In genomic region chr19:37370386-37370879, GRCh38 we compare ENCODE assay signal across 8 cellular contexts. TPM values are rescaled to one million over a fixed set of nuclear protein-coding genes. Genes with fewer than 3 reads are reported as not detected.
A peak's percentile ranks its signal among the peaks of the same experiment; 100 is the strongest.
DNase-seq lines count a peak whose midpoint lies in the region; ATAC-seq and TF ChIP-seq lines count a peak whose summit lies in the region.
"Not testable (repeated sequence)": the region's sequence is repeated elsewhere in the genome, so short reads cannot be mapped to it uniquely, and the experiment has no call there.

No MANE protein-coding gene starts in this region.

- not testable (repeated sequence) for DNase-seq in CD14-positive monocyte (ENCODE audit: low spot score); activated naive CD4-positive, alpha-beta T cell treated with anti-CD3 and anti-CD28 coated beads for 36 hours; mesenchymal stem cell
- peak; percentile 73 for DNase-seq in NCI-H748 (lab: John Stamatoyannopoulos, UW; ENCODE audit: unreplicated experiment)
- DNase-seq in spleen, result peak; percentile 71

- H3K9me3 Mint-ChIP-seq in CD14-positive monocyte, result peaks cover 12 to 62% (median 42%) of the 10 kb centered on the region in 7 donors
- H3K9me3 Mint-ChIP-seq in activated naive CD4-positive, alpha-beta T cell treated with anti-CD3 and anti-CD28 coated beads for 36 hours, result peaks cover 12% of the 10 kb centered on the region

- peak overlapping the region; percentile 42 to 57 for H3K4ac ChIP-seq in mesenchymal stem cell (ENCODE audit: low read depth in 1 of 2, low read length in 2 of 2)

- CTCF ChIA-PET in activated naive CD4-positive, alpha-beta T cell treated with anti-CD3 and anti-CD28 coated beads for 36 hours (lab: Charles Lee), result not testable (repeated sequence)

- H2AK5ac ChIP-seq in mesenchymal stem cell (ENCODE audit: low read length, severe bottlenecking), result peak overlapping the region; percentile 49

- H3K79me1 ChIP-seq in mesenchymal stem cell (replicated peaks; ENCODE audit: low read length, poor library complexity, severe bottlenecking), result peaks cover 23% of the 10 kb centered on the region

- intact Hi-C loops in CD14-positive monocyte (cut with micrococcal nuclease), result loop anchor here (2.0 to 10.0 kb wide), 6 partner anchors 38 to 407 kb away; partner anchors contain the start of genes ZNF383 (in 2 of the 2), ZNF569 (in 2 of the 2), ZNF585B (in 2 of the 2) and ZNF570 (in 1 of the 2)
- intact Hi-C loops in activated naive CD4-positive, alpha-beta T cell treated with anti-CD3 and anti-CD28 coated beads for 36 hours (cut with micrococcal nuclease), result loop anchor here (2.0 kb wide), 4 partner anchors 36 to 398 kb away; partner anchors contain the start of genes ZNF383 and ZNF585B
- intact Hi-C loops in spleen (cut with DNase I; ENCODE audit: low total_unique reads), result not testable (repeated sequence)

- not testable (repeated sequence) for H3K36me3 Mint-ChIP-seq in CD14-positive monocyte
- peaks cover 13% of the 10 kb centered on the region for H3K36me3 Mint-ChIP-seq in activated naive CD4-positive, alpha-beta T cell treated with anti-CD3 and anti-CD28 coated beads for 36 hours (ENCODE audit: low read depth)

- H3K27ac ChIP-seq in esophagus (ENCODE audit: low read depth in 2 of 2, low read length in 1 of 2) (peak overlapping the region; percentile 89 to 94), mesenchymal stem cell (ENCODE audit: low read length, poor library complexity, severe bottlenecking) (peak overlapping the region; percentile 26), spleen (peak overlapping the region; percentile 83 to 97 (median 91))

- peak overlapping the region; percentile 65 for H2AFZ ChIP-seq in mesenchymal stem cell (ENCODE audit: low read depth, low read length)

- H2BK120ac ChIP-seq in mesenchymal stem cell (ENCODE audit: low read depth, low read length), result peak overlapping the region; percentile 19

- H2BK5ac ChIP-seq in mesenchymal stem cell (ENCODE audit: low read depth, low read length, poor library complexity, severe bottlenecking), result not testable (repeated sequence)

- H2BK12ac ChIP-seq in mesenchymal stem cell (ENCODE audit: low read length in 2 of 2), result not testable (repeated sequence)

- not testable (repeated sequence) for H3K9me3 ChIP-seq in esophagus (ENCODE audit: control insufficient read depth in 2 of 2, insufficient read depth in 1 of 2, low read depth in 1 of 2, low read length in 1 of 2)
- H3K9me3 ChIP-seq in mesenchymal stem cell (ENCODE audit: control insufficient read depth, low read length), result peaks cover 26% of the 10 kb centered on the region
- peaks cover 0 to 56% (median 40%) of the 10 kb centered on the region in 8 donors for H3K9me3 ChIP-seq in spleen

- not testable (repeated sequence) for TF ChIP-seq POLR2A in spleen (IDR thresholded peaks at IDR 0.05)

- H3K4me3 ChIP-seq in esophagus (ENCODE audit: low read depth in 1 of 2, low read length in 2 of 2) (peak overlapping the region; percentile 66 to 71), mesenchymal stem cell (ENCODE audit: insufficient read depth in 1 of 2, low read depth in 1 of 2, low read length in 2 of 2) (peak overlapping the region; percentile 73 to 83), spleen (peak overlapping the region; percentile 40 to 85 (median 60))

- not testable (repeated sequence) for H3K36me3 ChIP-seq in esophagus (ENCODE audit: control insufficient read depth in 2 of 2, insufficient read depth in 2 of 2, low read length in 1 of 2)
- H3K36me3 ChIP-seq in mesenchymal stem cell (ENCODE audit: control insufficient read depth in 1 of 2, insufficient read depth in 2 of 2, low read depth in 1 of 2, low read length in 2 of 2), result peaks cover 16% of the 10 kb centered on the region in 2 experiments
- peaks cover 0 to 21% (median 17%) of the 10 kb centered on the region in 6 donors for H3K36me3 ChIP-seq in spleen

- peak overlapping the region; percentile 34 to 69 for H3K18ac ChIP-seq in mesenchymal stem cell (ENCODE audit: low read depth in 1 of 2, low read length in 2 of 2)

- H3K4me2 ChIP-seq in mesenchymal stem cell (ENCODE audit: low read length, poor library complexity, severe bottlenecking), result peak overlapping the region; percentile 54

- H3K4me1 ChIP-seq in esophagus (ENCODE audit: control insufficient read depth in 2 of 2, insufficient read depth in 2 of 2, low read length in 1 of 2); mesenchymal stem cell (ENCODE audit: control insufficient read depth, insufficient read depth, low read depth, low read length): not testable (repeated sequence)
- H3K4me1 ChIP-seq in spleen, result peaks cover 7 to 22% (median 17%) of the 10 kb centered on the region in 6 donors

- H4K91ac ChIP-seq in mesenchymal stem cell (ENCODE audit: low read length), result peak overlapping the region; percentile 2

- H3K27ac Mint-ChIP-seq in CD14-positive monocyte, result peak overlapping the region; percentile 95 to 98 (median 96)
- H3K27ac Mint-ChIP-seq in activated naive CD4-positive, alpha-beta T cell treated with anti-CD3 and anti-CD28 coated beads for 36 hours, result peak overlapping the region; percentile 83

- H3K4me3 Mint-ChIP-seq in CD14-positive monocyte, result peak overlapping the region; percentile 99 to 100
- peak overlapping the region; percentile 83 for H3K4me3 Mint-ChIP-seq in activated naive CD4-positive, alpha-beta T cell treated with anti-CD3 and anti-CD28 coated beads for 36 hours

- H3K14ac ChIP-seq in mesenchymal stem cell (ENCODE audit: low read length in 2 of 2), result not testable (repeated sequence)

- H3K27me3 ChIP-seq in esophagus (ENCODE audit: control insufficient read depth in 1 of 2, insufficient read depth in 2 of 2, low read length in 2 of 2); mesenchymal stem cell (ENCODE audit: control insufficient read depth in 1 of 2, insufficient read depth in 1 of 2, low read length in 2 of 2); spleen (replicated peaks in 1 of 7): not testable (repeated sequence)

- 7 to 11% methylated on average over 17 to 18 of the region's 18 CpGs for WGBS in esophagus, 2 donors
- WGBS in mesenchymal stem cell, result 43% methylated on average over 18 of the region's 18 CpGs
- WGBS in spleen, 5 donors, result 12 to 18% (median 14%) methylated on average over 15 to 18 of the region's 18 CpGs

- not testable (repeated sequence) for H3K4me1 Mint-ChIP-seq in CD14-positive monocyte
- H3K4me1 Mint-ChIP-seq in activated naive CD4-positive, alpha-beta T cell treated with anti-CD3 and anti-CD28 coated beads for 36 hours (ENCODE audit: low read depth), result peaks cover 11% of the 10 kb centered on the region

- not testable (repeated sequence) for H3K27me3 Mint-ChIP-seq in CD14-positive monocyte (ENCODE audit: low read depth in 3 of 3); activated naive CD4-positive, alpha-beta T cell treated with anti-CD3 and anti-CD28 coated beads for 36 hours (ENCODE audit: low read depth)

- not testable (repeated sequence) for TF ChIP-seq CTCF in CD14-positive monocyte (IDR thresholded peaks at IDR 0.05); spleen (IDR thresholded peaks at IDR 0.05 in 8 of 11, conservative IDR thresholded peaks at IDR 0.05 in 3 of 11)

- peak overlapping the region; percentile 86 for H3K9ac ChIP-seq in mesenchymal stem cell (ENCODE audit: low read length)

- H4K8ac ChIP-seq in mesenchymal stem cell (ENCODE audit: low read length), result peak overlapping the region; percentile 58

- not testable (repeated sequence) for H3K23ac ChIP-seq in mesenchymal stem cell (ENCODE audit: low read length in 2 of 2)

- H2BK15ac ChIP-seq in mesenchymal stem cell (ENCODE audit: low read depth, poor library complexity, severe bottlenecking), result not testable (repeated sequence)

- peak; percentile 15 for ATAC-seq in GM19463 (IDR thresholded peaks at IDR 0.05; ENCODE audit: unreplicated experiment)
- ATAC-seq in HG03064 (IDR thresholded peaks at IDR 0.05; ENCODE audit: low read depth, unreplicated experiment), result peak; percentile 12

RNA-seq across cellular contexts. Expression of gene ZNF527, which starts 0.5 kb away (rescaled TPM):
- polyA plus RNA-seq in CD14-positive monocyte (1 to 10 TPM; 1.3 to 1.6 TPM), esophagus (1 to 10 TPM; 1.6 to 2.1 TPM), spleen (1 to 10 TPM; 2.4 to 4.0 (median 2.5) TPM)
- total RNA-seq in activated naive CD4-positive, alpha-beta T cell treated with anti-CD3 and anti-CD28 coated beads for 36 hours, result 1 to 10 TPM; 4.3 to 5.0 TPM
- 1.7 TPM for polyA plus RNA-seq in mesenchymal stem cell (2013, experiment 1 of 2)
- 1.4 TPM for polyA plus RNA-seq in mesenchymal stem cell (2013, experiment 2 of 2)
- 10 to 100 TPM in 2 of 7 donors, 1 to 10 TPM in 5; 5.6 to 14.9 (median 7.0) TPM for total RNA-seq in spleen

Comparison
In these comparisons a context has a peak if more than half of its experiments do, and no peak if none do; other contexts are left out.
1. H3K27ac ChIP-seq: peak in every context shown above with its lines; median percentile 92 in esophagus; 91 in spleen; 26 in mesenchymal stem cell.